ENCODE assay signal across 9 cellular contexts in the genomic region with DNA sequence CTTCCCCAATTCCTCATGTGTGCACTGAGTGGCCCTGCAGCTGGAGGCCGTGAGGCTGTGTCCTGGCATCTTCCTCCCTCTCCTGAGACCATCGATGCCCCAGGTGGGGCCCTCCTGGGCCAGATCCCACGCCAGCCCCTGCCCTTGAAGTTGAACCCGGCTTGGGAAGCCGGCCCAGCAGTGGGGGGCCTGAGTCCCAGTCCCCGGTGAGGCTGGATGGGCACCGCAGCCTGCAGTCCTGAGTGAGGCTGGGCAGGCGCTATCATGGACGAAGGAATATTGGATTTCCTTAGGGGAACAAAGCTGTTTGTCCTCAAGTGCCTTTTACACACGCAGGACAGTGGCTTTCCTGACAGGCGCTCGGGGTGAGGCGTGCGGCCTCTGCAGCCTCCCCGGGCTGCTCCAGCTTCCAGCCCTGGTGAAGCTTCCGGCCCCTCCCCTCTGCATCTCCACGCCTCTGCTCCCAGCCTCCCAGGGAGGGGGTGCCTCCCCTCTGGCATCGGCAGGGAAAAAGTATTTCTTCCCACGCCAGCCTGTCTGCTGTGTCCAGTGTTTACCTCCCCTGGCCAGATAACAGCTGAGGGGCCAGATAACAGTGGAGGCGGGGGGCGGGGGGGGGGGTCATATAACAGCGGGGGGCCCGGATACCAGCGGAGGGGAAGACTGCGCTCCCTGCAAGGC.
DNase-seq lines count a peak whose midpoint lies in the region; ATAC-seq and TF ChIP-seq lines count a peak whose summit lies in the region.
"Had no signal": no experiment of that assay in that cellular context is flagged by ENCODE, and none has a peak within 500 bp of the region (broad histone marks: within the 10 kb centered on the region; RNA-seq: fewer than 3 reads in every experiment).

No MANE protein-coding gene starts in this region.

- H3K27me3 ChIP-seq in IMR-90 (ENCODE audit: control insufficient read depth, insufficient read depth, low read length) (no peaks in the 10 kb centered on the region), mesendoderm (ENCODE audit: insufficient read depth, low read length, poor library complexity) (no peaks in the 10 kb centered on the region), upper lobe of left lung (no peaks in the 10 kb centered on the region)

- ATAC-seq in IMR-90 (ENCODE audit: low read depth) (peak; percentile 96), upper lobe of left lung (ENCODE audit: low FRiP score in 2 of 2) (peak; percentile 38 to 54)

- H4K20me1 ChIP-seq in IMR-90 (ENCODE audit: insufficient read depth, low read length) = peaks cover 14% of the 10 kb centered on the region

- H3K23ac ChIP-seq in IMR-90 (ENCODE audit: low read depth, low read length) (0 out of 2 replicates have a peak overlapping the region, but pooled peaks have one; percentile 8), mesendoderm (ENCODE audit: low read length) (no peak overlapping the region)

- H3K9ac ChIP-seq in IMR-90 (ENCODE audit: low read depth, low read length) = peak overlapping the region; percentile 52; the same call in 1 of the 2 replicates
- peak overlapping the region; percentile 5 for H3K9ac ChIP-seq in mesendoderm (ENCODE audit: low read length)

- no peaks in the 10 kb centered on the region for H3K79me2 ChIP-seq in mesendoderm (ENCODE audit: control insufficient read depth, insufficient read depth, low read length)

- no peak for TF ChIP-seq EP300 in upper lobe of left lung (IDR thresholded peaks at IDR 0.05)

- H2AK5ac ChIP-seq in IMR-90 (ENCODE audit: low read depth, low read length) (0 out of 2 replicates have a peak overlapping the region, but pooled peaks have one; percentile 10), mesendoderm (ENCODE audit: low read length) (no peak overlapping the region)

- no peak overlapping the region for H3K4me3 ChIP-seq in IMR-90 (ENCODE audit: insufficient read depth, low read depth, low read length)
- peak overlapping the region; percentile 51 for H3K4me3 ChIP-seq in coronary artery
- H3K4me3 ChIP-seq in mesendoderm (ENCODE audit: low read length) = no peak overlapping the region
- H3K4me3 ChIP-seq in upper lobe of left lung = no peak overlapping the region
- H3K4me3 ChIP-seq: PC-9 had no signal

- H3K18ac ChIP-seq in IMR-90 (ENCODE audit: low read depth, low read length) (no peak overlapping the region), mesendoderm (ENCODE audit: low read length) (peak overlapping the region; percentile 45)

- H4K8ac ChIP-seq in IMR-90 (ENCODE audit: low read depth in 2 of 2, low read length in 2 of 2) = peak overlapping the region in 1 of 2 experiments; percentile 7; a peak in 1 of 4 replicates
- no peak overlapping the region for H4K8ac ChIP-seq in mesendoderm (ENCODE audit: low read depth, low read length)

- H3K27ac ChIP-seq in IMR-90 (ENCODE audit: insufficient read depth, low read length) = peak overlapping the region; percentile 26; the same call in 1 of the 2 replicates
- H3K27ac ChIP-seq in coronary artery = peak overlapping the region; percentile 2 to 95
- H3K27ac ChIP-seq in mesendoderm (ENCODE audit: low read depth, low read length) = peak overlapping the region; percentile 49
- H3K27ac ChIP-seq in upper lobe of left lung = peak overlapping the region in 3 of 4 donors; percentile 12 to 27 (median 25)
- H3K27ac ChIP-seq: PC-9 had no signal

- 0 out of 2 replicates have a peak overlapping the region, but pooled peaks have one; percentile 3 for H3K14ac ChIP-seq in IMR-90 (replicated peaks; ENCODE audit: low read depth, low read length)

- H3K4me1 ChIP-seq in IMR-90 (ENCODE audit: control insufficient read depth, insufficient read depth, low read length) (peaks cover 22% of the 10 kb centered on the region), mesendoderm (ENCODE audit: control insufficient read depth, low read depth, low read length) (peaks cover 11% of the 10 kb centered on the region), upper lobe of left lung (peaks cover 13 to 26% (median 21%) of the 10 kb centered on the region in 4 donors)

- no peak overlapping the region for H2BK5ac ChIP-seq in IMR-90 (ENCODE audit: low read depth, low read length, poor library complexity, severe bottlenecking)
- H2BK5ac ChIP-seq in mesendoderm (ENCODE audit: low read length) = no peak overlapping the region

- H2BK20ac ChIP-seq in IMR-90 (ENCODE audit: low read depth, low read length) = no peak overlapping the region

- H3K4me2 ChIP-seq in IMR-90 (ENCODE audit: low read depth, low read length) = no peak overlapping the region
- no peak overlapping the region for H3K4me2 ChIP-seq in mesendoderm (ENCODE audit: low read length)
- H3K4me2 ChIP-seq: PC-9 had no signal

- peak overlapping the region; percentile 14; the same call in 1 of the 2 replicates for H3K4ac ChIP-seq in IMR-90 (ENCODE audit: low read depth, low read length)
- peak overlapping the region; percentile 81 for H3K4ac ChIP-seq in mesendoderm (ENCODE audit: low read depth, low read length)

- peak overlapping the region; percentile 0 for H2AK9ac ChIP-seq in IMR-90 (replicated peaks; ENCODE audit: low read depth, low read length, poor library complexity)

- CTCF ChIA-PET in IMR-90 (lab: Yijun Ruan, JAX) = no interaction called here

- TF ChIP-seq POLR2A in IMR-90 (IDR thresholded peaks at IDR 0.05; ENCODE audit: low read depth, low read length) = 0 out of 2 replicates have a peak, but pooled peaks have one; percentile 22
- no peak for TF ChIP-seq POLR2A in upper lobe of left lung (IDR thresholded peaks at IDR 0.05)

- H2BK120ac ChIP-seq in IMR-90 (ENCODE audit: low read depth, low read length) (peak overlapping the region; percentile 5; the same call in 1 of the 2 replicates), mesendoderm (ENCODE audit: low read depth, low read length) (no peak overlapping the region)

- H3K9me3 ChIP-seq in IMR-90 (ENCODE audit: control insufficient read depth, insufficient read depth, low read length) = no peaks in the 10 kb centered on the region
- H3K9me3 ChIP-seq in upper lobe of left lung = no peaks in the 10 kb centered on the region

- TF ChIP-seq CTCF in IMR-90 (conservative IDR thresholded peaks at IDR 0.05; ENCODE audit: low read depth, low read length) (no peak), coronary artery (IDR thresholded peaks at IDR 0.05) (no peak), upper lobe of left lung (IDR thresholded peaks at IDR 0.05) (no peak)

- in situ Hi-C loops in IMR-90 (cut with MboI; ENCODE audit: low sequenced_read_pairs) = no loop called here

- DNase-seq in IMR-90 (peak; percentile 75), coronary artery (ENCODE audit: low spot score) (peak; percentile 90), mesendoderm (peak; percentile 87), upper lobe of left lung (peak in 1 of 2 donors; percentile 72), HK-2 (ENCODE audit: unreplicated experiment) (no peak), HCEC 1CT (no peak)
- DNase-seq in stimulated activated CD4-positive, alpha-beta T cell treated with anti-CD3 and anti-CD28 coated beads, Interleukin-4, amount 100 ng/mL, for 1 hour = no peak
- DNase-seq: KG1, PC-9 had no signal

- no peak overlapping the region for H2BK15ac ChIP-seq in IMR-90 (ENCODE audit: low read depth, low read length)
- no peak overlapping the region for H2BK15ac ChIP-seq in mesendoderm (replicated peaks; ENCODE audit: low read depth)

- no peak for TF ChIP-seq RAD21 in IMR-90 (IDR thresholded peaks at IDR 0.05; ENCODE audit: low read length)

- no peak overlapping the region for H3K56ac ChIP-seq in IMR-90 (ENCODE audit: extremely low read depth, insufficient read depth, low read length)
- peak overlapping the region; percentile 71 for H3K56ac ChIP-seq in mesendoderm (ENCODE audit: low read length)

- dilution Hi-C loops in IMR-90 (cut with HindIII; ENCODE audit: low sequenced_read_pairs, unreplicated experiment) = no loop called here

- H2AFZ ChIP-seq in IMR-90 (replicated peaks; ENCODE audit: low read length, poor library complexity) = peak overlapping the region; percentile 1
- H2AFZ ChIP-seq: PC-9 had no signal

- intact Hi-C loops in IMR-90 (cut with micrococcal nuclease) = no loop called here

- 6% methylated on average over 11 of the region's 25 CpGs; no CpG with 5 or more reads in 1 of the 2 experiments for WGBS in IMR-90 (ENCODE audit: extremely low coverage in 2 of 2, insufficient read length in 1 of 2), 2 experiments
- no CpG with 5 or more reads among the region's 25 CpGs for WGBS in mesendoderm (ENCODE audit: extremely low coverage, insufficient coverage, low lambda C conversion rate)
- 39 to 55% methylated on average over 7 to 25 of the region's 25 CpGs for WGBS in upper lobe of left lung, 2 donors

- H4K91ac ChIP-seq in IMR-90 (ENCODE audit: insufficient read depth, low read depth, low read length) = peak overlapping the region; percentile 12; the same call in 1 of the 2 replicates

- BruUV-seq in IMR-90 (replicated peaks; lab: Mats Ljungman, UMichigan) = no TSS peak

- H3K9me1 ChIP-seq in IMR-90 (ENCODE audit: insufficient read depth, low read length) = no peaks in the 10 kb centered on the region; the same call in 1 of the 2 replicates

- H3K36me3 ChIP-seq in IMR-90 (ENCODE audit: control insufficient read depth, insufficient read depth, low read length) (peaks cover 24% of the 10 kb centered on the region; the same call in 1 of the 2 replicates), mesendoderm (ENCODE audit: control insufficient read depth, insufficient read depth, low read length) (no peaks in the 10 kb centered on the region), upper lobe of left lung (peaks cover 0 to 50% (median 23%) of the 10 kb centered on the region in 4 donors)

- POLR2A ChIA-PET in IMR-90 (lab: Charles Lee; ENCODE audit: unreplicated experiment) = no interaction called here

- H3K79me1 ChIP-seq in IMR-90 (ENCODE audit: low read depth in 1 of 2, low read length in 2 of 2) = peaks cover 3 to 15% of the 10 kb centered on the region in 2 experiments; a peak in 2 of 4 replicates
- H3K79me1 ChIP-seq in mesendoderm (ENCODE audit: low read length) = no peaks in the 10 kb centered on the region

- H4K5ac ChIP-seq in IMR-90 (ENCODE audit: low read depth, low read length) (no peak overlapping the region), mesendoderm (ENCODE audit: low read length) (no peak overlapping the region)

TF ChIP-seq in IMR-90, 13 proteins besides CTCF, POLR2A, EP300 and RAD21 (continues in another document):
- TF ChIP-seq MAZ (IDR thresholded peaks at IDR 0.05; ENCODE audit: borderline replicate concordance, low read depth, low read length) (peak; percentile 97), CHD1 (IDR thresholded peaks at IDR 0.05; ENCODE audit: low read depth, low read length) (no peak)
- TF ChIP-seq, protein P1, sequence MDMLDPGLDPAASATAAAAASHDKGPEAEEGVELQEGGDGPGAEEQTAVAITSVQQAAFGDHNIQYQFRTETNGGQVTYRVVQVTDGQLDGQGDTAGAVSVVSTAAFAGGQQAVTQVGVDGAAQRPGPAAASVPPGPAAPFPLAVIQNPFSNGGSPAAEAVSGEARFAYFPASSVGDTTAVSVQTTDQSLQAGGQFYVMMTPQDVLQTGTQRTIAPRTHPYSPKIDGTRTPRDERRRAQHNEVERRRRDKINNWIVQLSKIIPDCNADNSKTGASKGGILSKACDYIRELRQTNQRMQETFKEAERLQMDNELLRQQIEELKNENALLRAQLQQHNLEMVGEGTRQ (IDR thresholded peaks at IDR 0.05; ENCODE audit: low read depth, low read length) = no peak

Comparison
In these comparisons a context has a peak if more than half of its experiments do, and no peak if none do; other contexts are left out.
1. DNase-seq: peak in IMR-90 (single experiment), coronary artery (single experiment) and mesendoderm (single experiment); none in HK-2 (single experiment), stimulated activated CD4-positive, alpha-beta T cell treated with anti-CD3 and anti-CD28 coated beads, Interleukin-4, amount 100 ng/mL, for 1 hour (single experiment) and HCEC 1CT (single experiment).
2. Peak in every context shown above with its lines, with median percentiles within 50 percentile points of each other: H3K27ac ChIP-seq.